17 cellular contexts compared by ENCODE assay signal in the genomic region with DNA sequence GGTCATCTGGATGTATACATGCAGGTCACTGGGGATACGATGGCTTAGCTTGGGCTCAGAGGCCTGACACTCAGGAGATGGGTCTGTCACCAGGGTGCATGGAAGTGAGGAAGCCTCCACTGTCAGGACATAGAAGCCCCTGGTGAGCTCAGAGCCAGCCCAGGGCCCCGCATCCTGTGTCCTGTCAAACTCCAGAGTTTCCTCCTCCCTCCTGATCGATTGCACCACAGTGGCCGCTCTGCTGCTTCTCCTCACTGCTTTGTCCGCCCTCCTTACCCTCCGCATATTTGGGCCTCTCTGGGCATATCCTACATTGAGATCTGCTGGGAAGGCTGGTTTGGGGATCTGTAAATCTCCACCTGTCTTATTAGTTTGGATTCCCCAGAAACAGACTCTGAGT. TPM values are rescaled to one million over a fixed set of nuclear protein-coding genes. Genes with fewer than 3 reads are reported as not detected.
A peak's percentile ranks its signal among the peaks of the same experiment; 100 is the strongest.
DNase-seq lines count a peak whose midpoint lies in the region; ATAC-seq and TF ChIP-seq lines count a peak whose summit lies in the region.
"Had no signal": no experiment of that assay in that cellular context is flagged by ENCODE, and none has a peak within 500 bp of the region (broad histone marks: within the 10 kb centered on the region; RNA-seq: fewer than 3 reads in every experiment).

No MANE protein-coding gene starts in this region.

- intact Hi-C loops in activated CD8-positive, alpha-beta T cell treated with anti-CD3 and anti-CD28 coated beads for 36 hours (cut with micrococcal nuclease) = no loop called here

- no peak overlapping the region for H3K27ac ChIP-seq in suprapubic skin
- H3K27ac ChIP-seq: HL-60 had no signal

- H3K4me1 ChIP-seq in suprapubic skin = peaks cover 32% of the 10 kb centered on the region

- H3K36me3 ChIP-seq in suprapubic skin = no peaks in the 10 kb centered on the region

- no peak for TF ChIP-seq POLR2A in suprapubic skin (IDR thresholded peaks at IDR 0.05)

- H3K27ac Mint-ChIP-seq in activated CD8-positive, alpha-beta T cell treated with anti-CD3 and anti-CD28 coated beads, Interleukin-2, amount 10 ng/mL, durations not matched to agents 7 days and 5 days = peak overlapping the region; percentile 39
- no peak overlapping the region for H3K27ac Mint-ChIP-seq in activated CD8-positive, alpha-beta T cell treated with anti-CD3 and anti-CD28 coated beads for 36 hours
- H3K27ac Mint-ChIP-seq in IgD-negative memory B cell = peak overlapping the region in 2 of 3 donors; percentile 15 to 69
- H3K27ac Mint-ChIP-seq in neural crest cell (ENCODE audit: unreplicated experiment) = peak overlapping the region; percentile 81
- H3K27ac Mint-ChIP-seq: B cell; CD4-positive, alpha-beta T cell had no signal

- H3K4me1 Mint-ChIP-seq in activated CD8-positive, alpha-beta T cell treated with anti-CD3 and anti-CD28 coated beads, Interleukin-2, amount 10 ng/mL, durations not matched to agents 7 days and 5 days (ENCODE audit: low read depth) = peaks cover 8% of the 10 kb centered on the region
- peaks cover 9% of the 10 kb centered on the region for H3K4me1 Mint-ChIP-seq in activated CD8-positive, alpha-beta T cell treated with anti-CD3 and anti-CD28 coated beads for 36 hours (ENCODE audit: low read depth)
- H3K4me1 Mint-ChIP-seq in IgD-negative memory B cell (peaks cover 0 to 4% (median 3%) of the 10 kb centered on the region in 3 donors), neural crest cell (peaks cover 11% of the 10 kb centered on the region)

- no peaks in the 10 kb centered on the region for H3K9me3 Mint-ChIP-seq in activated CD8-positive, alpha-beta T cell treated with anti-CD3 and anti-CD28 coated beads, Interleukin-2, amount 10 ng/mL, durations not matched to agents 7 days and 5 days (ENCODE audit: insufficient read depth)
- no peaks in the 10 kb centered on the region for H3K9me3 Mint-ChIP-seq in activated CD8-positive, alpha-beta T cell treated with anti-CD3 and anti-CD28 coated beads for 36 hours
- H3K9me3 Mint-ChIP-seq in IgD-negative memory B cell (no peaks in the 10 kb centered on the region), neural crest cell (no peaks in the 10 kb centered on the region)
- H3K9me3 Mint-ChIP-seq: CD4-positive, alpha-beta T cell had no signal

- WGBS in suprapubic skin = 94% methylated on average over 6 of the region's 6 CpGs

- no peak overlapping the region for H3K4me3 ChIP-seq in suprapubic skin

- H3K36me3 Mint-ChIP-seq in activated CD8-positive, alpha-beta T cell treated with anti-CD3 and anti-CD28 coated beads, Interleukin-2, amount 10 ng/mL, durations not matched to agents 7 days and 5 days (ENCODE audit: low read depth) = peaks cover 21% of the 10 kb centered on the region
- H3K36me3 Mint-ChIP-seq in activated CD8-positive, alpha-beta T cell treated with anti-CD3 and anti-CD28 coated beads for 36 hours (ENCODE audit: low read depth) = no peaks in the 10 kb centered on the region
- H3K36me3 Mint-ChIP-seq in IgD-negative memory B cell (peaks cover 2% of the 10 kb centered on the region), neural crest cell (ENCODE audit: low read depth) (no peaks in the 10 kb centered on the region)

- no peak for DNase-seq in activated CD8-positive, alpha-beta T cell treated with anti-CD3 and anti-CD28 coated beads, Interleukin-2, amount 10 ng/mL, durations not matched to agents 7 days and 5 days
- DNase-seq in activated CD8-positive, alpha-beta T cell treated with anti-CD3 and anti-CD28 coated beads for 36 hours = no peak
- no peak for DNase-seq in neural crest cell (ENCODE audit: low read depth, low spot score)
- no peak for DNase-seq in suprapubic skin (ENCODE audit: low spot score in 2 of 2)
- no peak for DNase-seq in D341Med (ENCODE audit: low spot score)
- DNase-seq: C1 segment of cervical spinal cord; CD4-positive, alpha-beta T cell; DMS153; DMS79 treated with DMSO at 0.1 percent for 48 hours; EL; GDM1; KBM-7 had no signal

- no peaks in the 10 kb centered on the region for H3K27me3 ChIP-seq in suprapubic skin

- no peaks in the 10 kb centered on the region for H3K9me3 ChIP-seq in suprapubic skin

- no peaks in the 10 kb centered on the region for H3K27me3 Mint-ChIP-seq in activated CD8-positive, alpha-beta T cell treated with anti-CD3 and anti-CD28 coated beads, Interleukin-2, amount 10 ng/mL, durations not matched to agents 7 days and 5 days (ENCODE audit: low read depth)
- no peaks in the 10 kb centered on the region for H3K27me3 Mint-ChIP-seq in activated CD8-positive, alpha-beta T cell treated with anti-CD3 and anti-CD28 coated beads for 36 hours
- H3K27me3 Mint-ChIP-seq in IgD-negative memory B cell (no peaks in the 10 kb centered on the region), neural crest cell (ENCODE audit: low read depth) (peaks cover 23% of the 10 kb centered on the region)
- H3K27me3 Mint-ChIP-seq: B cell; CD4-positive, alpha-beta T cell had no signal

- no peak for TF ChIP-seq EP300 in suprapubic skin (IDR thresholded peaks at IDR 0.05)

- ATAC-seq in activated CD8-positive, alpha-beta T cell treated with anti-CD3 and anti-CD28 coated beads, Interleukin-2, amount 10 ng/mL, durations not matched to agents 7 days and 5 days = no peak
- ATAC-seq in activated CD8-positive, alpha-beta T cell treated with anti-CD3 and anti-CD28 coated beads for 36 hours = no peak
- ATAC-seq in HG03039 (IDR thresholded peaks at IDR 0.05; ENCODE audit: unreplicated experiment) = no peak
- ATAC-seq: HCT116 had no signal

- POLR2A ChIA-PET in activated CD8-positive, alpha-beta T cell treated with anti-CD3 and anti-CD28 coated beads, Interleukin-2, amount 10 ng/mL, durations not matched to agents 7 days and 5 days (lab: Charles Lee) = no interaction called here
- POLR2A ChIA-PET in activated CD8-positive, alpha-beta T cell treated with anti-CD3 and anti-CD28 coated beads for 36 hours (lab: Charles Lee) = no interaction called here

- CTCF ChIA-PET in activated CD8-positive, alpha-beta T cell treated with anti-CD3 and anti-CD28 coated beads, Interleukin-2, amount 10 ng/mL, durations not matched to agents 7 days and 5 days (lab: Charles Lee) = no interaction called here
- CTCF ChIA-PET in activated CD8-positive, alpha-beta T cell treated with anti-CD3 and anti-CD28 coated beads for 36 hours (lab: Charles Lee) = no interaction called here

- TF ChIP-seq CTCF in activated CD8-positive, alpha-beta T cell treated with anti-CD3 and anti-CD28 coated beads for 36 hours (IDR thresholded peaks at IDR 0.05) = no peak
- no peak for TF ChIP-seq CTCF in neural crest cell (conservative IDR thresholded peaks at IDR 0.05)
- TF ChIP-seq CTCF in suprapubic skin (IDR thresholded peaks at IDR 0.05) = no peak

- no peak overlapping the region for H3K4me3 Mint-ChIP-seq in activated CD8-positive, alpha-beta T cell treated with anti-CD3 and anti-CD28 coated beads, Interleukin-2, amount 10 ng/mL, durations not matched to agents 7 days and 5 days
- H3K4me3 Mint-ChIP-seq in activated CD8-positive, alpha-beta T cell treated with anti-CD3 and anti-CD28 coated beads for 36 hours = no peak overlapping the region
- no peak overlapping the region for H3K4me3 Mint-ChIP-seq in IgD-negative memory B cell
- H3K4me3 Mint-ChIP-seq in neural crest cell = no peak overlapping the region
- H3K4me3 Mint-ChIP-seq: B cell; CD4-positive, alpha-beta T cell had no signal

RNA-seq across cellular contexts. Expression of a gene that starts 37.5 kb away (rescaled TPM):
- total RNA-seq in activated CD8-positive, alpha-beta T cell treated with anti-CD3 and anti-CD28 coated beads, Interleukin-2, amount 10 ng/mL, durations not matched to agents 7 days and 5 days = 10 to 100 TPM; 47.2 to 50.5 TPM
- 10 to 100 TPM; 22.1 to 24.4 TPM for total RNA-seq in activated CD8-positive, alpha-beta T cell treated with anti-CD3 and anti-CD28 coated beads for 36 hours
- 11.2 TPM for polyA plus RNA-seq in IgD-negative memory B cell
- total RNA-seq in neural crest cell = 26.9 and 28.2 TPM in 2 replicates
- total RNA-seq in suprapubic skin = 10 to 100 TPM; 38.6 to 77.2 (median 49.4) TPM
